Comparison of ENCODE assay signal across 8 cellular contexts in the genomic region with DNA sequence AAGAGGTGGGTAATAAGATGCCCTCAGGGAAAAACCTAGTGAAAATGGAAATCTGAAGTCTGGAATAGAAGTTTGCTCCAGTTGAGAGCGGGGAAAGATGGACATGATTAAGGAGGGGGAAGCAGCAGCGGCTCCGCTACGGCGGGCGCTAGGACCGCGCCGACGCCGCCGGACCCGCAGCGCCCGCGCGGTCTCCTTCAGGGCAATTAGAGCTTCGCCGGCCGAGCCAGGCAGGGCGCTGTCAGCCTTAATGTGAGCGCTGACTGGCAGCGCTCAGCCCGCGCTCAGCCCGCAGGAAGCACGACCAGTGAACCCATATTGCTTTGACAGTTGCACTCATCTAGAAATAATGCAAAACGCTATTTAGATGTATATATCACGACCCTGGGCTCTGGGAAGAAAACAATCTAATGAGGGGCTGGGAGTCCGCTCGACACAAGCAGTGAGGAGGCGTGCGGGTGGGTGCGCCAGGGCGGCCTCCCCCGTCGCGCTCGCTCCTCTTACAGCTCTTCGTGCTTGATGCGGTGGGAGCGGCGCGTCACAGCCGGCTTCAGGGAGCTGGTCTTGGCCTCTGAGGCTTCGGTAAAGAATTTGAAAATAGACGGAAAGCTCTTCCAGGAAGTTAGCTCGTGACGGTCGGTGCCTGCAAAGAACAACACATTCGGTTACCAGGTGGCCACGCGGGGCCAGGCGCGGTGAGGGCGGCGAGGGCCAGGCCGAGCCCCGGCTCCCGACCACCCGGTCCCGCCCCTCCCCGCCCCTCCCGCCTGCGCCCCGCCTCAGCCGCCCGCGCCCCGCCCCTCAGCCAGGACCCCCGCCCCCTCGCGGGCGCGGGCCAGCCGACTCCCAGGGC. TPM values are rescaled to one million over a fixed set of nuclear protein-coding genes. Genes with fewer than 3 reads are reported as not detected.
DNase-seq lines count a peak whose midpoint lies in the region; ATAC-seq and TF ChIP-seq lines count a peak whose summit lies in the region.

No MANE protein-coding gene starts in this region.

- H3K79me2 ChIP-seq in trophoblast cell (ENCODE audit: control insufficient read depth, insufficient read depth, low read length, poor library complexity), result no peaks in the 10 kb centered on the region

- intact Hi-C loops in heart left ventricle (cut with DNase I), result loop anchor here in 1 of 10 donors (5.0 kb wide), 1 partner anchor 52 kb away; no protein-coding TSS in a partner anchor

- WGBS in adipose tissue, 3 donors, result 0 to 1% (median 1%) methylated on average over 57 to 76 of the region's 76 CpGs
- 0 to 1% (median 1%) methylated on average over 50 to 76 of the region's 76 CpGs for WGBS in heart left ventricle, 4 donors
- no CpG with 5 or more reads among the region's 76 CpGs for WGBS in trophoblast cell (ENCODE audit: extremely low coverage, insufficient coverage, insufficient read length)

- no peak overlapping the region for H2BK12ac ChIP-seq in trophoblast cell (ENCODE audit: low read length)

- H4K12ac ChIP-seq in trophoblast cell (ENCODE audit: low read depth, low read length), result no peak overlapping the region

- no peak overlapping the region for H2AK5ac ChIP-seq in trophoblast cell (ENCODE audit: low read length)

- H3K4me1 ChIP-seq in SJSA1 (replicated peaks), result peaks cover 6% of the 10 kb centered on the region; the same call in 1 of the 2 replicates
- peaks cover 0 to 19% (median 4%) of the 10 kb centered on the region in 12 donors for H3K4me1 ChIP-seq in heart left ventricle
- peaks cover 0 to 3% of the 10 kb centered on the region in 2 experiments for H3K4me1 ChIP-seq in trophoblast cell (ENCODE audit: control insufficient read depth in 1 of 2, insufficient read depth in 2 of 2, low read length in 2 of 2)

- TF ChIP-seq POLR2A in heart left ventricle (IDR thresholded peaks at IDR 0.05), result no peak

- no peaks in the 10 kb centered on the region for H3K9me3 ChIP-seq in SJSA1 (replicated peaks)
- no peaks in the 10 kb centered on the region for H3K9me3 ChIP-seq in heart left ventricle
- H3K9me3 ChIP-seq in trophoblast cell (ENCODE audit: insufficient read depth, low read depth, low read length), result no peaks in the 10 kb centered on the region

- H3K4me2 ChIP-seq in trophoblast cell (ENCODE audit: low read length), result peak overlapping the region; percentile 95

- no peak overlapping the region for H3K14ac ChIP-seq in trophoblast cell (ENCODE audit: low read length)

- POLR2A ChIA-PET in HEK293T (lab: Yijun Ruan, JAX), result interaction anchor here (0.9 to 3.6 kb wide), 15 partner anchors 9 to 180 kb away, joined by 3 to 35 read pairs (median 4); a partner anchor contains a TSS

- no peak overlapping the region for H3K4ac ChIP-seq in trophoblast cell (ENCODE audit: low read depth, low read length)

- H3K23ac ChIP-seq in trophoblast cell (ENCODE audit: low read length), result no peak overlapping the region

- peak overlapping the region; percentile 72 for H3K27ac ChIP-seq in SJSA1
- peak overlapping the region; percentile 51 for H3K27ac ChIP-seq in adipose tissue (ENCODE audit: low read depth, low read length)
- H3K27ac ChIP-seq in heart left ventricle, result peak overlapping the region in 11 of 12 donors; percentile 39 to 83 (median 68)
- no peak overlapping the region for H3K27ac ChIP-seq in trophoblast cell (ENCODE audit: low read depth, low read length)

- H3K79me1 ChIP-seq in trophoblast cell (ENCODE audit: low read length), result peaks cover 2% of the 10 kb centered on the region

- H3K9ac ChIP-seq in trophoblast cell (ENCODE audit: low read length), result no peak overlapping the region

- TF ChIP-seq CTCF in GM12865 (IDR thresholded peaks at IDR 0.05; ENCODE audit: insufficient read depth, low read depth, low read length, missing control alignments) (peak; percentile 6), heart left ventricle (IDR thresholded peaks at IDR 0.05) (peak in 2 of 12 donors; percentile 18 to 39)

- H2BK5ac ChIP-seq in trophoblast cell (ENCODE audit: low read depth, low read length, poor library complexity), result no peak overlapping the region

- peak; percentile 86 to 95 (median 94) for ATAC-seq in heart left ventricle

- H2AFZ ChIP-seq in trophoblast cell (ENCODE audit: insufficient read depth, low read length, poor library complexity), result peak overlapping the region; percentile 86

- DNase-seq in GM12865 (ENCODE audit: low read depth), result peak; percentile 81
- peak; percentile 78 for DNase-seq in HEK293T (ENCODE audit: extremely low spot score)
- DNase-seq in M059J (ENCODE audit: low read depth), result peak; percentile 83
- DNase-seq in SJSA1 (ENCODE audit: low read depth in 1 of 2, low spot score in 2 of 2), result peak; percentile 63 to 74
- DNase-seq in heart left ventricle, result peak; percentile 55 to 83 (median 76)
- DNase-seq in trophoblast cell, result peak; percentile 93
- no peak for DNase-seq in cortex of kidney (lab: John Stamatoyannopoulos, UW)

- no peak overlapping the region for H4K91ac ChIP-seq in trophoblast cell (ENCODE audit: low read depth, low read length)

- H2BK120ac ChIP-seq in trophoblast cell (ENCODE audit: insufficient read depth, low read length, poor library complexity), result no peak overlapping the region

- CTCF ChIA-PET in HEK293T (lab: Yijun Ruan, JAX), result interaction anchor here (0.6 to 1.3 kb wide), 7 partner anchors 8 to 683 kb away, joined by 3 to 6 read pairs (median 3); a partner anchor contains a TSS

- no peak overlapping the region for H4K8ac ChIP-seq in trophoblast cell (ENCODE audit: low read depth, low read length)

- H3K4me3 ChIP-seq in GM12865 (ENCODE audit: low read depth, low read length) (peak overlapping the region; percentile 64), SJSA1 (peak overlapping the region; percentile 55), heart left ventricle (peak overlapping the region; percentile 48 to 79 (median 66)), trophoblast cell (ENCODE audit: low read depth, low read length) (peak overlapping the region; percentile 78)

- H3K27me3 ChIP-seq in SJSA1 (replicated peaks) (no peaks in the 10 kb centered on the region), heart left ventricle (peaks cover 0 to 13% (median 0%) of the 10 kb centered on the region in 9 donors), trophoblast cell (ENCODE audit: insufficient read depth, low read length) (peaks cover 7% of the 10 kb centered on the region)

- H3K36me3 ChIP-seq in SJSA1 (no peaks in the 10 kb centered on the region), heart left ventricle (no peaks in the 10 kb centered on the region), trophoblast cell (ENCODE audit: control insufficient read depth in 1 of 2, insufficient read depth in 2 of 2, low read length in 2 of 2) (no peaks in the 10 kb centered on the region)

- peak overlapping the region; percentile 17 for H3K18ac ChIP-seq in trophoblast cell (ENCODE audit: low read length)

TF ChIP-seq in HEK293T, 16 proteins besides CTCF, POLR2A, EP300 and RAD21:
- TF ChIP-seq, protein P1, sequence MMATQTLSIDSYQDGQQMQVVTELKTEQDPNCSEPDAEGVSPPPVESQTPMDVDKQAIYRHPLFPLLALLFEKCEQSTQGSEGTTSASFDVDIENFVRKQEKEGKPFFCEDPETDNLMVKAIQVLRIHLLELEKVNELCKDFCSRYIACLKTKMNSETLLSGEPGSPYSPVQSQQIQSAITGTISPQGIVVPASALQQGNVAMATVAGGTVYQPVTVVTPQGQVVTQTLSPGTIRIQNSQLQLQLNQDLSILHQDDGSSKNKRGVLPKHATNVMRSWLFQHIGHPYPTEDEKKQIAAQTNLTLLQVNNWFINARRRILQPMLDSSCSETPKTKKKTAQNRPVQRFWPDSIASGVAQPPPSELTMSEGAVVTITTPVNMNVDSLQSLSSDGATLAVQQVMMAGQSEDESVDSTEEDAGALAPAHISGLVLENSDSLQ (IDR thresholded peaks at IDR 0.05), result peak; percentile 94
- TF ChIP-seq CTBP1 (IDR thresholded peaks at IDR 0.05; ENCODE audit: borderline replicate concordance), result peak; percentile 29; the same call in 1 of the 2 replicates
- no peak for TF ChIP-seq TARDBP (IDR thresholded peaks at IDR 0.05)
- TF ChIP-seq SUZ12 (IDR thresholded peaks at IDR 0.05), result no peak
- TF ChIP-seq ZNF384 (IDR thresholded peaks at IDR 0.05), result 0 out of 2 replicates have a peak, but pooled peaks have one; percentile 4
- peak; percentile 82 for TF ChIP-seq FOXM1 (IDR thresholded peaks at IDR 0.05; ENCODE audit: borderline replicate concordance)
- TF ChIP-seq NFRKB (IDR thresholded peaks at IDR 0.05), result no peak
- TF ChIP-seq L3MBTL2 (conservative IDR thresholded peaks at IDR 0.05), result no peak; the same call in none of the 2 replicates

RNA-seq across cellular contexts. Expression of a gene that starts 37.7 kb away (rescaled TPM):
- 36.3 and 67.9 TPM in 2 replicates for total RNA-seq in M059J (2014; rRNA removed; shearing (Covaris generic))
- 3.6 and 6.2 TPM in 2 replicates for total RNA-seq in SJSA1 (2014; rRNA removed; shearing (Covaris generic))
- polyA plus RNA-seq in adipose tissue (10 to 100 TPM in 2 of 3 donors, 1 to 10 TPM in 1; 10.0 to 52.2 (median 47.7) TPM), heart left ventricle (under 1 TPM; 0.46 to 0.65 TPM)
- 10 to 100 TPM in 1 of 9 donors, 1 to 10 TPM in 1, under 1 TPM in 4, not detected in 3; 0.37 to 13.5 (median 0.68) TPM for total RNA-seq in heart left ventricle
- polyA plus RNA-seq in trophoblast cell (2013), result 0.04 and 0.14 TPM in 2 replicates

RNA-seq across cellular contexts. Expression of a gene that starts 39.7 kb away (rescaled TPM):
- 25.2 and 34.4 TPM in 2 replicates for total RNA-seq in M059J (2014; rRNA removed; shearing (Covaris generic))
- 6.0 and 9.2 TPM in 2 replicates for total RNA-seq in SJSA1 (2014; rRNA removed; shearing (Covaris generic))
- polyA plus RNA-seq in adipose tissue (10 to 100 TPM in 2 of 3 donors, 1 to 10 TPM in 1; 1.5 to 44.1 (median 10.8) TPM), heart left ventricle (under 1 TPM; 0.24 to 0.57 TPM)
- 1 to 10 TPM in 2 of 9 donors, under 1 TPM in 4, not detected in 3; 0.17 to 4.5 (median 0.82) TPM for total RNA-seq in heart left ventricle
- polyA plus RNA-seq in trophoblast cell (2013), result 0.01 and 0.12 TPM in 2 replicates
